ENCODE assay signal across 29 cellular contexts in genomic region chr2:54950811-54951210, GRCh38.
"Had no signal": no experiment of that assay in that cellular context is flagged by ENCODE, and none has a peak within 500 bp of the region (broad histone marks: within the 10 kb centered on the region; RNA-seq: fewer than 3 reads in every experiment).

No MANE protein-coding gene starts in this region.

- H3K9me3 Mint-ChIP-seq: activated B cell treated with CpG ODN at 0.5 μM for 24 hours; activated CD8-positive, alpha-beta T cell treated with anti-CD3 and anti-CD28 coated beads for 36 hours; activated naive CD8-positive, alpha-beta T cell treated with anti-CD3 and anti-CD28 coated beads for 36 hours; activated T-cell treated with anti-CD3 and anti-CD28 coated beads, Interleukin-2, amount 50 U/mL, for 72 hours; activated T-helper 17 cell treated with anti-CD3 and anti-CD28 coated beads, Interleukin-2, amount 50 U/mL, for 72 hours; T-helper 2 cell treated with Interferon-gamma antibody and Interleukin-4, amounts not matched to agents 5 μg/mL and 100 μg/mL, for 36 hours had no signal

- H3K4me3 Mint-ChIP-seq: activated B cell treated with CpG ODN at 0.5 μM for 24 hours; activated CD8-positive, alpha-beta T cell treated with anti-CD3 and anti-CD28 coated beads for 36 hours; activated naive CD8-positive, alpha-beta T cell treated with anti-CD3 and anti-CD28 coated beads for 36 hours; activated T-cell treated with anti-CD3 and anti-CD28 coated beads, Interleukin-2, amount 50 U/mL, for 72 hours; activated T-helper 17 cell treated with anti-CD3 and anti-CD28 coated beads, Interleukin-2, amount 50 U/mL, for 72 hours; T-helper 2 cell treated with Interferon-gamma antibody and Interleukin-4, amounts not matched to agents 5 μg/mL and 100 μg/mL, for 36 hours had no signal

- H3K36me3 ChIP-seq: ascending aorta, breast epithelium, Peyer's patch had no signal

- H3K36me3 Mint-ChIP-seq: activated naive CD8-positive, alpha-beta T cell treated with anti-CD3 and anti-CD28 coated beads for 36 hours had no signal

- H3K9me3 ChIP-seq: ascending aorta, body of pancreas, breast epithelium, Peyer's patch had no signal

- H3K4me1 ChIP-seq: Peyer's patch had no signal

- H3K27me3 ChIP-seq: ascending aorta, body of pancreas, breast epithelium, Peyer's patch had no signal

- H3K4me3 ChIP-seq: ascending aorta, body of pancreas, breast epithelium, Peyer's patch had no signal

- H3K4me1 Mint-ChIP-seq: activated B cell treated with CpG ODN at 0.5 μM for 24 hours; activated naive CD8-positive, alpha-beta T cell treated with anti-CD3 and anti-CD28 coated beads for 36 hours; activated T-helper 17 cell treated with anti-CD3 and anti-CD28 coated beads, Interleukin-2, amount 50 U/mL, for 72 hours had no signal

- H3K27ac Mint-ChIP-seq: activated B cell treated with CpG ODN at 0.5 μM for 24 hours; activated CD8-positive, alpha-beta T cell treated with anti-CD3 and anti-CD28 coated beads for 36 hours; activated naive CD8-positive, alpha-beta T cell treated with anti-CD3 and anti-CD28 coated beads for 36 hours; activated T-cell treated with anti-CD3 and anti-CD28 coated beads, Interleukin-2, amount 50 U/mL, for 72 hours; activated T-helper 17 cell treated with anti-CD3 and anti-CD28 coated beads, Interleukin-2, amount 50 U/mL, for 72 hours; T-helper 2 cell treated with Interferon-gamma antibody and Interleukin-4, amounts not matched to agents 5 μg/mL and 100 μg/mL, for 36 hours had no signal

- H3K27me3 Mint-ChIP-seq: activated B cell treated with CpG ODN at 0.5 μM for 24 hours; activated naive CD8-positive, alpha-beta T cell treated with anti-CD3 and anti-CD28 coated beads for 36 hours had no signal

- ATAC-seq: activated CD8-positive, alpha-beta T cell treated with anti-CD3 and anti-CD28 coated beads for 36 hours; activated T-cell treated with anti-CD3 and anti-CD28 coated beads, Interleukin-2, amount 50 U/mL, for 72 hours; activated T-helper 17 cell treated with anti-CD3 and anti-CD28 coated beads, Interleukin-2, amount 50 U/mL, for 72 hours; body of pancreas had no signal

- H3K27ac ChIP-seq: ascending aorta, body of pancreas, breast epithelium, Peyer's patch had no signal

- DNase-seq: activated B cell treated with CpG ODN at 0.5 μM for 24 hours; activated CD4-positive, alpha-beta T cell treated with anti-CD3 and anti-CD28 coated beads for 48 hours; activated CD4-positive, CD25-positive, alpha-beta regulatory T cell treated with anti-CD3 and anti-CD28 coated beads, Interleukin-2, amount 50 U/mL, for 72 hours; activated CD8-positive, alpha-beta T cell treated with anti-CD3 and anti-CD28 coated beads for 36 hours; activated effector memory CD4-positive, alpha-beta T cell treated with anti-CD3 and anti-CD28 coated beads, Interleukin-2, amount 50 U/mL, for 16 hours; activated naive CD4-positive, alpha-beta T cell; activated naive CD4-positive, alpha-beta T cell treated with anti-CD3 and anti-CD28 coated beads, Interleukin-2, amount 50 U/mL, for 16 hours; activated naive CD8-positive, alpha-beta T cell treated with anti-CD3 and anti-CD28 coated beads for 36 hours; activated T-cell treated with anti-CD3 and anti-CD28 coated beads, Interleukin-2, amount 50 U/mL, for 1 hour; activated T-cell treated with anti-CD3 and anti-CD28 coated beads, Interleukin-2, amount 50 U/mL, for 72 hours; amygdala; body of pancreas; cerebellar nuclear complex; NCI-H1092 treated with DMSO at 0.1 percent for 48 hours; NCI-H1417; NCI-H146; NCI-H187; NCI-H2081; NCI-H2171 treated with DMSO at 0.1 percent for 48 hours; NCI-H226; NCI-H446 treated with DMSO at 0.1 percent for 48 hours; NCI-H524; Peyer's patch; RPMI8226; SIG-M5 had no signal
